Comparison of ENCODE assay signal across 9 cellular contexts in genomic region chr2:29923110-29923721, GRCh38. TPM values are rescaled to one million over a fixed set of nuclear protein-coding genes. Genes with fewer than 3 reads are reported as not detected.
DNase-seq lines count a peak whose midpoint lies in the region; ATAC-seq and TF ChIP-seq lines count a peak whose summit lies in the region.
"Had no signal": no experiment of that assay in that cellular context is flagged by ENCODE, and none has a peak within 500 bp of the region (broad histone marks: within the 10 kb centered on the region; RNA-seq: fewer than 3 reads in every experiment).

No MANE protein-coding gene starts in this region.

- peaks cover 40% of the 10 kb centered on the region for H3K27me3 Mint-ChIP-seq in activated CD8-positive, alpha-beta T cell treated with anti-CD3 and anti-CD28 coated beads, Interleukin-2, amount 10 ng/mL, durations not matched to agents 7 days and 5 days (ENCODE audit: low read depth)
- H3K27me3 Mint-ChIP-seq in nephron (ENCODE audit: low read depth): peaks cover 75% of the 10 kb centered on the region

- H3K4me1 Mint-ChIP-seq in activated CD8-positive, alpha-beta T cell treated with anti-CD3 and anti-CD28 coated beads, Interleukin-2, amount 10 ng/mL, durations not matched to agents 7 days and 5 days (ENCODE audit: low read depth): no peaks in the 10 kb centered on the region
- peaks cover 13% of the 10 kb centered on the region for H3K4me1 Mint-ChIP-seq in nephron

- POLR2A ChIA-PET in activated CD8-positive, alpha-beta T cell treated with anti-CD3 and anti-CD28 coated beads, Interleukin-2, amount 10 ng/mL, durations not matched to agents 7 days and 5 days (lab: Charles Lee): no interaction called here

- H3K27ac Mint-ChIP-seq in activated CD8-positive, alpha-beta T cell treated with anti-CD3 and anti-CD28 coated beads, Interleukin-2, amount 10 ng/mL, durations not matched to agents 7 days and 5 days: no peak overlapping the region
- no peak overlapping the region for H3K27ac Mint-ChIP-seq in nephron

- peak; percentile 57 for ATAC-seq in HG02870 (IDR thresholded peaks at IDR 0.05; ENCODE audit: unreplicated experiment)
- ATAC-seq in activated CD8-positive, alpha-beta T cell treated with anti-CD3 and anti-CD28 coated beads, Interleukin-2, amount 10 ng/mL, durations not matched to agents 7 days and 5 days: no peak
- ATAC-seq in GM21825 (IDR thresholded peaks at IDR 0.05; ENCODE audit: unreplicated experiment): no peak

- H3K4me3 Mint-ChIP-seq in activated CD8-positive, alpha-beta T cell treated with anti-CD3 and anti-CD28 coated beads, Interleukin-2, amount 10 ng/mL, durations not matched to agents 7 days and 5 days: no peak overlapping the region
- peak overlapping the region in 2 of 3 experiments; percentile 16 to 57 for H3K4me3 Mint-ChIP-seq in nephron

- peaks cover 19% of the 10 kb centered on the region for H3K4me1 ChIP-seq in vagina

- intact Hi-C loops in vagina (cut with DNase I): no loop called here

- no peaks in the 10 kb centered on the region for H3K9me3 Mint-ChIP-seq in activated CD8-positive, alpha-beta T cell treated with anti-CD3 and anti-CD28 coated beads, Interleukin-2, amount 10 ng/mL, durations not matched to agents 7 days and 5 days (ENCODE audit: insufficient read depth)
- peaks cover 4% of the 10 kb centered on the region for H3K9me3 Mint-ChIP-seq in nephron

- no peaks in the 10 kb centered on the region for H3K27me3 ChIP-seq in vagina

- TF ChIP-seq POLR2A in erythroblast (IDR thresholded peaks at IDR 0.05; ENCODE audit: low read length): no peak
- TF ChIP-seq POLR2A in vagina (IDR thresholded peaks at IDR 0.05): no peak

- CTCF ChIA-PET in activated CD8-positive, alpha-beta T cell treated with anti-CD3 and anti-CD28 coated beads, Interleukin-2, amount 10 ng/mL, durations not matched to agents 7 days and 5 days (lab: Charles Lee): interaction anchor here (0.6 to 3.7 kb wide), 21 partner anchors 10 to 788 kb away, joined by 3 to 45 read pairs (median 4); no protein-coding TSS in a partner anchor

- no peaks in the 10 kb centered on the region for H3K9me3 ChIP-seq in vagina

- H3K4me3 ChIP-seq in vagina: no peak overlapping the region

- H3K36me3 Mint-ChIP-seq in activated CD8-positive, alpha-beta T cell treated with anti-CD3 and anti-CD28 coated beads, Interleukin-2, amount 10 ng/mL, durations not matched to agents 7 days and 5 days (ENCODE audit: low read depth): no peaks in the 10 kb centered on the region
- H3K36me3 Mint-ChIP-seq in nephron (ENCODE audit: low read depth): no peaks in the 10 kb centered on the region

- H3K36me3 ChIP-seq in vagina: no peaks in the 10 kb centered on the region

- H3K27ac ChIP-seq in vagina: no peak overlapping the region

- TF ChIP-seq CTCF in nephron (IDR thresholded peaks at IDR 0.05; ENCODE audit: unreplicated experiment in 3 of 3) (peak; percentile 93 to 94 (median 93)), vagina (IDR thresholded peaks at IDR 0.05) (peak; percentile 53 to 59 (median 58))

- DNase-seq in DMS53 treated with DMSO at 0.1 percent for 48 hours (lab: John Stamatoyannopoulos, UW; ENCODE audit: unreplicated experiment): peak; percentile 33
- peak; percentile 73 for DNase-seq in NCI-H460 (ENCODE audit: extremely low read depth, low read depth)
- peak; percentile 62 for DNase-seq in activated CD8-positive, alpha-beta T cell treated with anti-CD3 and anti-CD28 coated beads, Interleukin-2, amount 10 ng/mL, durations not matched to agents 7 days and 5 days
- DNase-seq in erythroblast (lab: John Stamatoyannopoulos, UW): peak; percentile 54 to 73
- no peak for DNase-seq in vagina (ENCODE audit: extremely low spot score in 2 of 2)

RNA-seq across cellular contexts. Expression of gene ALK, which starts 1.8 kb away (rescaled TPM):
- 0.02 TPM in 1 of 2 replicates, not detected in the other for total RNA-seq in NCI-H460 (2014; rRNA removed; shearing (Covaris generic))
- polyA plus RNA-seq in NCI-H460 (2014; cell fraction: nucleus; rRNA removed): not detected in 2 replicates
- total RNA-seq in activated CD8-positive, alpha-beta T cell treated with anti-CD3 and anti-CD28 coated beads, Interleukin-2, amount 10 ng/mL, durations not matched to agents 7 days and 5 days: not detected
- 0.74 TPM for total RNA-seq in vagina
- total RNA-seq: activated CD8-positive, alpha-beta memory T cell treated with anti-CD3 and anti-CD28 coated beads for 36 hours had no signal

Comparison
In these comparisons a context has a peak if more than half of its experiments do, and no peak if none do; other contexts are left out.
1. DNase-seq: peak in DMS53 treated with DMSO at 0.1 percent for 48 hours (single experiment), NCI-H460 (single experiment), activated CD8-positive, alpha-beta T cell treated with anti-CD3 and anti-CD28 coated beads, Interleukin-2, amount 10 ng/mL, durations not matched to agents 7 days and 5 days (single experiment) and erythroblast (2 of 2); none in vagina (0 of 2).